Comparison of ENCODE assay signal across 8 cellular contexts in genomic region chr18:55202232-55202917, GRCh38.
"Had no signal": no experiment of that assay in that cellular context is flagged by ENCODE, and none has a peak within 500 bp of the region (broad histone marks: within the 10 kb centered on the region; RNA-seq: fewer than 3 reads in every experiment).

No MANE protein-coding gene starts in this region.

- H3K9ac ChIP-seq: GM23248 had no signal

- H3K4me1 Mint-ChIP-seq: H9, IgD-negative memory B cell had no signal

- H2AFZ ChIP-seq: GM23248 had no signal

- H3K27ac Mint-ChIP-seq: H9 had no signal

- H3K4me3 ChIP-seq: GM23248 had no signal

- H3K27ac ChIP-seq: GM23248 had no signal

- FAIRE-seq: H1, H54, HTR-8/SVneo had no signal

- DNase-seq: GM23248, H9, HCEC 1CT, KG1 had no signal

- H3K4me3 Mint-ChIP-seq: H9 had no signal
